In the genomic region with DNA sequence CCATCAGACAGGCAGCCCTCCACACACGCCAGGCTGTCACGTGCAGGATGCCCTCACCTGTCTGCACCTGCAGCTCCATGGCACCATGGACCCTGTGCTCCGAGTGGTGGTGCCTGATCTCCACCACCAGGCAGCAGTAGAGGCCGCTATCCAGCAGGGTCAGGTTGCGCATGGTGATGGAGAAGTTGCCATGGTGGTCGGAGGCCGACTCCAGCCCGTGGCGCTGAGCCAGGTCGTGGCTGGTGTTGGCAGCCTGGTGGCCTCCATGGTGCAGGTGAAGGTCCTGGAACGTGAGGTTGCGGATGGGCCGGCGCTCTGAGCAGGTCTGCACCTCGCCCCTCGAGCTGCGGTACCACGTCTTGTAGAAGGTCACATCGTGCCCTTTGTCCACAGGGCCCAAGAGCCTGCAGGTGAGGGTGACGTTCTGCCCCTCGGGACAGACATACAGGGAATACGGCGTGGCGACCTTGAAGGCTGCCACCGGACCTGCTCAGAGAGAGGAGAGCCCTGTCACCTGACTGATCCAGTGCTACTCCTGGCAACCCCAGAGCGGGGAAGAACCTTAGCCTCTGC, we compare ENCODE assay signal across 12 cellular contexts. TPM values are rescaled to one million over a fixed set of nuclear protein-coding genes. Genes with fewer than 3 reads are reported as not detected.
DNase-seq lines count a peak whose midpoint lies in the region; ATAC-seq, FAIRE-seq and TF ChIP-seq lines count a peak whose summit lies in the region.
"Had no signal": no experiment of that assay in that cellular context is flagged by ENCODE, and none has a peak within 500 bp of the region (broad histone marks: within the 10 kb centered on the region; RNA-seq: fewer than 3 reads in every experiment).

No MANE protein-coding gene starts in this region.

- no peaks in the 10 kb centered on the region for H3K9me3 Mint-ChIP-seq in activated naive CD4-positive, alpha-beta T cell treated with anti-CD3 and anti-CD28 coated beads, Interleukin-2, amount 50 U/mL, for 72 hours

- H3K4me1 ChIP-seq in right cardiac atrium (ENCODE audit: control insufficient read depth, insufficient read depth, low read length) (peaks cover 9% of the 10 kb centered on the region), upper lobe of right lung (peaks cover 77% of the 10 kb centered on the region)

- ATAC-seq in Right ventricle myocardium inferior (peak; percentile 38), left cardiac atrium (no peak), right cardiac atrium (no peak), upper lobe of right lung (no peak)
- ATAC-seq in activated naive CD4-positive, alpha-beta T cell treated with anti-CD3 and anti-CD28 coated beads, Interleukin-2, amount 50 U/mL, for 72 hours, result no peak

- WGBS in right cardiac atrium, result 91% methylated on average over 26 of the region's 26 CpGs

- H3K36me3 ChIP-seq in upper lobe of right lung, result peaks cover 41% of the 10 kb centered on the region

- DNase-seq in Right ventricle myocardium inferior (ENCODE audit: missing footprints) (peak; percentile 61), left cardiac atrium (no peak), right cardiac atrium (peak in 2 of 3 donors; percentile 56 to 59), upper lobe of right lung (no peak), frontal cortex (ENCODE audit: low spot score in 2 of 2) (no peak), COR-L47 (lab: John Stamatoyannopoulos, UW) (no peak)
- DNase-seq in activated naive CD4-positive, alpha-beta T cell treated with anti-CD3 and anti-CD28 coated beads, Interleukin-2, amount 50 U/mL, for 72 hours (ENCODE audit: low spot score in 2 of 2), result no peak
- DNase-seq in stimulated activated CD4-positive, alpha-beta T cell treated with anti-CD3 and anti-CD28 coated beads, Interleukin-15, amount 100 ng/mL, for 24 hours, result no peak
- DNase-seq: mesendoderm, MG63, NCI-H526 treated with DMSO at 0.1 percent for 48 hours, sigmoid colon had no signal

- no peak for TF ChIP-seq CTCF in upper lobe of right lung (IDR thresholded peaks at IDR 0.05)

- intact Hi-C loops in Right ventricle myocardium inferior (cut with DNase I), result no loop called here
- intact Hi-C loops in left cardiac atrium (cut with DNase I), result no loop called here
- intact Hi-C loops in right cardiac atrium (cut with DNase I), result no loop called here
- intact Hi-C loops in upper lobe of right lung (cut with DNase I), result no loop called here

- H3K9me3 ChIP-seq in right cardiac atrium (ENCODE audit: control insufficient read depth, low read length), result no peaks in the 10 kb centered on the region
- H3K9me3 ChIP-seq in upper lobe of right lung, result no peaks in the 10 kb centered on the region
- H3K9me3 ChIP-seq: MG63, sigmoid colon had no signal

- peaks cover 8 to 14% of the 10 kb centered on the region in 2 donors for H3K36me3 Mint-ChIP-seq in activated naive CD4-positive, alpha-beta T cell treated with anti-CD3 and anti-CD28 coated beads, Interleukin-2, amount 50 U/mL, for 72 hours

- FAIRE-seq in frontal cortex (lab: Jason Lieb, UNC), result no peak

- H3K27ac ChIP-seq in right cardiac atrium (ENCODE audit: low read length), result no peak overlapping the region
- H3K27ac ChIP-seq in upper lobe of right lung, result peak overlapping the region; percentile 6
- H3K27ac ChIP-seq: sigmoid colon had no signal

- H3K27me3 ChIP-seq in right cardiac atrium (ENCODE audit: control insufficient read depth, insufficient read depth) (no peaks in the 10 kb centered on the region), upper lobe of right lung (no peaks in the 10 kb centered on the region)
- H3K27me3 ChIP-seq: MG63, sigmoid colon had no signal

- H3K4me3 ChIP-seq in right cardiac atrium (ENCODE audit: low read length) (no peak overlapping the region), upper lobe of right lung (no peak overlapping the region)
- H3K4me3 ChIP-seq: MG63, sigmoid colon had no signal

- peak overlapping the region; percentile 35 to 66 for H3K27ac Mint-ChIP-seq in activated naive CD4-positive, alpha-beta T cell treated with anti-CD3 and anti-CD28 coated beads, Interleukin-2, amount 50 U/mL, for 72 hours

RNA-seq across cellular contexts. Expression of gene VSIR, which starts 11.7 kb away (rescaled TPM):
- total RNA-seq in Right ventricle myocardium inferior (140 TPM), left cardiac atrium (10 to 100 TPM; 40.6 to 65.3 TPM), right cardiac atrium (10 to 100 TPM; 29.3 to 55.1 (median 34.4) TPM), upper lobe of right lung (128 TPM), frontal cortex (2.0 TPM)
- total RNA-seq in activated naive CD4-positive, alpha-beta T cell treated with anti-CD3 and anti-CD28 coated beads, Interleukin-2, amount 50 U/mL, for 72 hours, result 100 to 1,000 TPM in 1 of 2 donors, 10 to 100 TPM in 1; 54.5 to 126 TPM
- polyA plus RNA-seq in right cardiac atrium, result 36.8 TPM

RNA-seq across cellular contexts. Expression of gene C10orf105, which starts 42.0 kb away (rescaled TPM):
- total RNA-seq in Right ventricle myocardium inferior, result 0.05 TPM
- total RNA-seq in left cardiac atrium, result under 1 TPM; 0.27 to 0.47 TPM
- total RNA-seq in activated naive CD4-positive, alpha-beta T cell treated with anti-CD3 and anti-CD28 coated beads, Interleukin-2, amount 50 U/mL, for 72 hours, result under 1 TPM; 0.45 to 0.68 TPM
- under 1 TPM in 3 of 4 donors, not detected in 1; 0.14 to 0.36 (median 0.24) TPM for total RNA-seq in right cardiac atrium
- polyA plus RNA-seq in right cardiac atrium, result 0.09 TPM
- total RNA-seq in upper lobe of right lung, result 0.52 TPM
- not detected for total RNA-seq in frontal cortex

Comparison
In these comparisons a context has a peak if more than half of its experiments do, and no peak if none do; other contexts are left out.
1. DNase-seq: peak in Right ventricle myocardium inferior (single experiment) and right cardiac atrium (2 of 3); none in left cardiac atrium (single experiment), activated naive CD4-positive, alpha-beta T cell treated with anti-CD3 and anti-CD28 coated beads, Interleukin-2, amount 50 U/mL, for 72 hours (0 of 2), upper lobe of right lung (single experiment), stimulated activated CD4-positive, alpha-beta T cell treated with anti-CD3 and anti-CD28 coated beads, Interleukin-15, amount 100 ng/mL, for 24 hours (single experiment), frontal cortex (0 of 2) and COR-L47 (single experiment).